ENCODE assay signal across 11 cellular contexts in genomic region chr2:158359846-158360245, GRCh38.
A peak's percentile ranks its signal among the peaks of the same experiment; 100 is the strongest.
DNase-seq lines count a peak whose midpoint lies in the region; ATAC-seq and TF ChIP-seq lines count a peak whose summit lies in the region.
"Had no signal": no experiment of that assay in that cellular context is flagged by ENCODE, and none has a peak within 500 bp of the region (broad histone marks: within the 10 kb centered on the region; RNA-seq: fewer than 3 reads in every experiment).

No MANE protein-coding gene starts in this region.

- TF ChIP-seq CTCF in endodermal cell (conservative IDR thresholded peaks at IDR 0.05) (no peak), suprapubic skin (IDR thresholded peaks at IDR 0.05) (no peak)

- H3K36me3 Mint-ChIP-seq in endodermal cell (ENCODE audit: low read depth): no peaks in the 10 kb centered on the region

- H3K9me3 Mint-ChIP-seq in endodermal cell: peaks cover 33% of the 10 kb centered on the region

- TF ChIP-seq POLR2A in suprapubic skin (IDR thresholded peaks at IDR 0.05): no peak

- TF ChIP-seq EP300 in suprapubic skin (IDR thresholded peaks at IDR 0.05): no peak

- peaks cover 6% of the 10 kb centered on the region for H3K4me1 Mint-ChIP-seq in endodermal cell

- no peak overlapping the region for H3K9ac ChIP-seq in endodermal cell (ENCODE audit: extremely low read depth, low read length, poor library complexity, severe bottlenecking)

- peaks cover 4% of the 10 kb centered on the region for H3K4me1 ChIP-seq in endodermal cell (ENCODE audit: control insufficient read depth, insufficient read depth, low read length)
- no peaks in the 10 kb centered on the region for H3K4me1 ChIP-seq in suprapubic skin
- H3K4me1 ChIP-seq: prostate gland had no signal

- ATAC-seq in GM19035 (IDR thresholded peaks at IDR 0.05; ENCODE audit: unreplicated experiment) (peak; percentile 69), HG03095 (IDR thresholded peaks at IDR 0.05; ENCODE audit: unreplicated experiment) (no peak)

- WGBS in endodermal cell (ENCODE audit: insufficient coverage in 1 of 2, insufficient read length in 1 of 2), 2 experiments: 72 to 82% methylated on average over 3 to 4 of the region's 4 CpGs
- WGBS in suprapubic skin: 70% methylated on average over 4 of the region's 4 CpGs

- DNase-seq in A172 (ENCODE audit: low spot score) (peak; percentile 83), NCI-H2227 treated with DMSO at 0.1 percent for 48 hours (lab: John Stamatoyannopoulos, UW) (peak; percentile 31), endodermal cell (peak; percentile 50), suprapubic skin (ENCODE audit: low spot score in 2 of 2) (no peak), Ammon's horn (ENCODE audit: low spot score) (no peak), Kasumi-1 (lab: John Stamatoyannopoulos, UW) (no peak)
- DNase-seq: CD4-positive, alpha-beta T cell had no signal

- H3K36me3 ChIP-seq in endodermal cell (ENCODE audit: control insufficient read depth, insufficient read depth, low read length) (no peaks in the 10 kb centered on the region), suprapubic skin (no peaks in the 10 kb centered on the region)
- H3K36me3 ChIP-seq: prostate gland had no signal

- no peaks in the 10 kb centered on the region for H3K27me3 ChIP-seq in endodermal cell (ENCODE audit: control insufficient read depth, insufficient read depth, low read length, poor library complexity, severe bottlenecking)
- H3K27me3 ChIP-seq in suprapubic skin: no peaks in the 10 kb centered on the region

- no peak overlapping the region for H3K4me3 Mint-ChIP-seq in endodermal cell
- H3K4me3 Mint-ChIP-seq: CD4-positive, alpha-beta T cell; T-helper 1 cell treated with Interleukin-12 subunit alpha and Interleukin-12 subunit beta and Interleukin-4 antibody, amounts not matched to agents 30 μg/mL and 1 μg/mL, for 36 hours had no signal

- H3K4me3 ChIP-seq in endodermal cell (ENCODE audit: low read length) (no peak overlapping the region), suprapubic skin (no peak overlapping the region)
- H3K4me3 ChIP-seq: prostate gland had no signal

- no peaks in the 10 kb centered on the region for H3K27me3 Mint-ChIP-seq in endodermal cell (ENCODE audit: insufficient read depth)
- H3K27me3 Mint-ChIP-seq: CD4-positive, alpha-beta T cell had no signal

- H3K9me3 ChIP-seq in endodermal cell (ENCODE audit: control insufficient read depth, low read length) (no peaks in the 10 kb centered on the region), suprapubic skin (no peaks in the 10 kb centered on the region)
- H3K9me3 ChIP-seq: prostate gland had no signal

- no peak overlapping the region for H3K27ac ChIP-seq in endodermal cell (ENCODE audit: low read depth, low read length)
- no peak overlapping the region for H3K27ac ChIP-seq in suprapubic skin
- H3K27ac ChIP-seq: prostate gland had no signal

- no peak overlapping the region for H3K27ac Mint-ChIP-seq in endodermal cell
- H3K27ac Mint-ChIP-seq: CD4-positive, alpha-beta T cell; T-helper 1 cell treated with Interleukin-12 subunit alpha and Interleukin-12 subunit beta and Interleukin-4 antibody, amounts not matched to agents 30 μg/mL and 1 μg/mL, for 36 hours had no signal

Comparison
In these comparisons a context has a peak if more than half of its experiments do, and no peak if none do; other contexts are left out.
1. DNase-seq: peak in A172 (single experiment), NCI-H2227 treated with DMSO at 0.1 percent for 48 hours (single experiment) and endodermal cell (single experiment); none in suprapubic skin (0 of 2), Ammon's horn (single experiment) and Kasumi-1 (0 of 2).